In genomic region chr3:137079572-137079971, GRCh38 we compare ENCODE assay signal across 35 cellular contexts.
"Had no signal": no experiment of that assay in that cellular context is flagged by ENCODE, and none has a peak within 500 bp of the region (broad histone marks: within the 10 kb centered on the region; RNA-seq: fewer than 3 reads in every experiment).

No MANE protein-coding gene starts in this region.

- H3K36me3 ChIP-seq: MG63 had no signal

- H3K27me3 ChIP-seq: MG63 had no signal

- H3K4me3 ChIP-seq: MG63 had no signal

- H3K9me3 ChIP-seq: MG63 had no signal

- DNase-seq: MG63, MM.1S, MV-4-11, NCI-H1048, NCI-H1092, NCI-H1092 treated with DMSO at 0.1 percent for 48 hours, NCI-H1105, NCI-H1105 treated with DMSO at 0.1 percent for 48 hours, NCI-H1417, NCI-H1417 treated with DMSO at 0.1 percent for 48 hours, NCI-H1436, NCI-H1436 treated with DMSO at 0.1 percent for 48 hours, NCI-H146, NCI-H1694, NCI-H1694 treated with DMSO at 0.1 percent for 48 hours, NCI-H187, NCI-H187 treated with DMSO at 0.1 percent for 48 hours, NCI-H1930, NCI-H2029, NCI-H2029 treated with DMSO at 0.1 percent for 48 hours, NCI-H2081, NCI-H2081 treated with DMSO at 0.1 percent for 48 hours, NCI-H2107, NCI-H2171, NCI-H2171 treated with DMSO at 0.1 percent for 48 hours, NCI-H2227 treated with DMSO at 0.1 percent for 48 hours, NCI-H226, NCI-H345, NCI-H446, NCI-H446 treated with DMSO at 0.1 percent for 48 hours, NCI-H510A, NCI-H510A treated with DMSO at 0.1 percent for 48 hours, NCI-H524, NCI-H524 treated with DMSO at 0.1 percent for 48 hours, NCI-H526 had no signal
